ENCODE assay signal across 14 cellular contexts in the genomic region with DNA sequence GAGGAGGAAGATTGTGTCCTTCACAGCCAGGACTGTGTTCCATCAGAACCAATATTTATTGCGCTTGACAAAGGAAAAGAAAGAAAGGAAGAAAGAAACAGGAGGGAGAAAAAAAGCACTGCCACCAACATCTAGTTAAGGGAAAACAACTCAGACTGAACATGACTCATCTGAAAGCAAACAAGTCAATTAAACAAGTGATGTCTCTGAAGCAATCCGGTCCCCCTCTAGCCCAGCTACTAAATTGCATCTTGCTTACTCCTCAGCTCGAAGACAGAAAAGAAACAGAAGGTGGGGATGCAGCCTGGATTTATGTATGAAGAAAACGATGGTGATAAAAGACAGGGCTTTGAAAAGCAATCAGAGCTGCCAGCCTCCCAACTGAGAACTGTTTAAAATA.
DNase-seq lines count a peak whose midpoint lies in the region; ATAC-seq and TF ChIP-seq lines count a peak whose summit lies in the region.
"Had no signal": no experiment of that assay in that cellular context is flagged by ENCODE, and none has a peak within 500 bp of the region (broad histone marks: within the 10 kb centered on the region; RNA-seq: fewer than 3 reads in every experiment).

No MANE protein-coding gene starts in this region.

- H3K4me1 Mint-ChIP-seq in activated CD8-positive, alpha-beta T cell treated with anti-CD3 and anti-CD28 coated beads for 36 hours (ENCODE audit: low read depth): peaks cover 2% of the 10 kb centered on the region
- H3K4me1 Mint-ChIP-seq: activated naive CD8-positive, alpha-beta T cell treated with anti-CD3 and anti-CD28 coated beads, Interleukin-2, amount 10 ng/mL, durations not matched to agents 7 days and 5 days; CD4-positive, CD25-positive, alpha-beta regulatory T cell had no signal

- H3K27me3 Mint-ChIP-seq in activated CD8-positive, alpha-beta T cell treated with anti-CD3 and anti-CD28 coated beads for 36 hours: no peaks in the 10 kb centered on the region
- H3K27me3 Mint-ChIP-seq: CD4-positive, CD25-positive, alpha-beta regulatory T cell had no signal

- intact Hi-C loops in activated CD8-positive, alpha-beta T cell treated with anti-CD3 and anti-CD28 coated beads for 36 hours (cut with micrococcal nuclease): no loop called here

- H3K27ac ChIP-seq in RWPE1: no peak overlapping the region

- ATAC-seq in HG03469 (IDR thresholded peaks at IDR 0.05; ENCODE audit: unreplicated experiment): no peak
- no peak for ATAC-seq in HG02840 (IDR thresholded peaks at IDR 0.05; ENCODE audit: low FRiP score, unreplicated experiment)
- no peak for ATAC-seq in activated CD8-positive, alpha-beta T cell treated with anti-CD3 and anti-CD28 coated beads for 36 hours

- POLR2A ChIA-PET in RWPE1 (lab: Yijun Ruan, JAX; ENCODE audit: low non-redundant PET): no interaction called here
- POLR2A ChIA-PET in activated CD8-positive, alpha-beta T cell treated with anti-CD3 and anti-CD28 coated beads for 36 hours (lab: Charles Lee): no interaction called here

- TF ChIP-seq CTCF in AG10803 (conservative IDR thresholded peaks at IDR 0.05; ENCODE audit: low read length) (no peak), RWPE1 (conservative IDR thresholded peaks at IDR 0.05; ENCODE audit: low read depth) (no peak)
- TF ChIP-seq CTCF in activated CD8-positive, alpha-beta T cell treated with anti-CD3 and anti-CD28 coated beads for 36 hours (IDR thresholded peaks at IDR 0.05): no peak

- H3K27ac Mint-ChIP-seq in activated CD8-positive, alpha-beta T cell treated with anti-CD3 and anti-CD28 coated beads for 36 hours: no peak overlapping the region
- H3K27ac Mint-ChIP-seq: activated naive CD8-positive, alpha-beta T cell treated with anti-CD3 and anti-CD28 coated beads, Interleukin-2, amount 10 ng/mL, durations not matched to agents 7 days and 5 days; CD4-positive, CD25-positive, alpha-beta regulatory T cell had no signal

- H3K9me3 Mint-ChIP-seq in activated CD8-positive, alpha-beta T cell treated with anti-CD3 and anti-CD28 coated beads for 36 hours: no peaks in the 10 kb centered on the region
- H3K9me3 Mint-ChIP-seq: activated naive CD8-positive, alpha-beta T cell treated with anti-CD3 and anti-CD28 coated beads, Interleukin-2, amount 10 ng/mL, durations not matched to agents 7 days and 5 days; CD4-positive, CD25-positive, alpha-beta regulatory T cell had no signal

- DNase-seq in AG10803 (ENCODE audit: low read depth) (peak; percentile 48), HCEC 1CT (peak; percentile 46), RWPE1 (ENCODE audit: low spot score) (peak; percentile 17), iris pigment epithelial cell (ENCODE audit: low read depth) (peak; percentile 47), NCI-H1048 (lab: John Stamatoyannopoulos, UW) (no peak)
- DNase-seq in activated CD8-positive, alpha-beta T cell treated with anti-CD3 and anti-CD28 coated beads for 36 hours: no peak
- DNase-seq: activated naive CD8-positive, alpha-beta T cell treated with anti-CD3 and anti-CD28 coated beads, Interleukin-2, amount 10 ng/mL, durations not matched to agents 7 days and 5 days; CD4-positive, CD25-positive, alpha-beta regulatory T cell; posterior cingulate gyrus; stimulated activated CD4-positive, alpha-beta T cell treated with anti-CD3 and anti-CD28 coated beads, Interleukin-4, amount 100 ng/mL, for 1 hour; stimulated activated naive CD4-positive, alpha-beta T cell treated with Interleukin-2 at 50 U/mL for 16 hours; T-helper 9 cell had no signal

- no peak overlapping the region for H3K4me3 ChIP-seq in AG10803 (ENCODE audit: low read length)

- CTCF ChIA-PET in RWPE1 (lab: Yijun Ruan, JAX): no interaction called here
- CTCF ChIA-PET in activated CD8-positive, alpha-beta T cell treated with anti-CD3 and anti-CD28 coated beads for 36 hours (lab: Charles Lee): no interaction called here

- no peak overlapping the region for H3K4me3 Mint-ChIP-seq in activated CD8-positive, alpha-beta T cell treated with anti-CD3 and anti-CD28 coated beads for 36 hours
- H3K4me3 Mint-ChIP-seq: activated naive CD8-positive, alpha-beta T cell treated with anti-CD3 and anti-CD28 coated beads, Interleukin-2, amount 10 ng/mL, durations not matched to agents 7 days and 5 days; CD4-positive, CD25-positive, alpha-beta regulatory T cell had no signal

- H3K36me3 Mint-ChIP-seq in activated CD8-positive, alpha-beta T cell treated with anti-CD3 and anti-CD28 coated beads for 36 hours (ENCODE audit: low read depth): no peaks in the 10 kb centered on the region
- H3K36me3 Mint-ChIP-seq: activated naive CD8-positive, alpha-beta T cell treated with anti-CD3 and anti-CD28 coated beads, Interleukin-2, amount 10 ng/mL, durations not matched to agents 7 days and 5 days; CD4-positive, CD25-positive, alpha-beta regulatory T cell had no signal

Comparison
In these comparisons a context has a peak if more than half of its experiments do, and no peak if none do; other contexts are left out.
1. DNase-seq: peak in AG10803 (single experiment), HCEC 1CT (single experiment), RWPE1 (single experiment) and iris pigment epithelial cell (single experiment); none in NCI-H1048 (single experiment) and activated CD8-positive, alpha-beta T cell treated with anti-CD3 and anti-CD28 coated beads for 36 hours (single experiment).